Comparison of ENCODE assay signal across 10 cellular contexts in genomic region chr21:44868707-44869106, GRCh38. TPM values are rescaled to one million over a fixed set of nuclear protein-coding genes. Genes with fewer than 3 reads are reported as not detected.
DNase-seq lines count a peak whose midpoint lies in the region; ATAC-seq and TF ChIP-seq lines count a peak whose summit lies in the region.
"Had no signal": no experiment of that assay in that cellular context is flagged by ENCODE, and none has a peak within 500 bp of the region (broad histone marks: within the 10 kb centered on the region; RNA-seq: fewer than 3 reads in every experiment).

No MANE protein-coding gene starts in this region.

- peak; percentile 47 for DNase-seq in cardiac septum (ENCODE audit: low spot score)
- DNase-seq in Right ventricle myocardium inferior (ENCODE audit: missing footprints), result no peak
- no peak for DNase-seq in breast epithelium (ENCODE audit: low spot score in 2 of 2)
- DNase-seq in naive thymus-derived CD8-positive, alpha-beta T cell, result no peak
- no peak for DNase-seq in vagina (ENCODE audit: extremely low spot score in 2 of 2)
- DNase-seq in NCI-H524 treated with DMSO at 0.1 percent for 48 hours (lab: John Stamatoyannopoulos, UW), result no peak
- DNase-seq: NCI-H187, SJCRH30 had no signal

- peaks cover 53 to 89% (median 81%) of the 10 kb centered on the region in 4 donors for H3K4me1 Mint-ChIP-seq in naive thymus-derived CD8-positive, alpha-beta T cell

- H3K4me3 ChIP-seq in breast epithelium (no peak overlapping the region), vagina (no peak overlapping the region)
- H3K4me3 ChIP-seq: SJCRH30 had no signal

- no peak for TF ChIP-seq POLR2A in breast epithelium (IDR thresholded peaks at IDR 0.05)
- TF ChIP-seq POLR2A in vagina (IDR thresholded peaks at IDR 0.05), result no peak

- peak overlapping the region; percentile 86 to 97 (median 93) for H3K27ac Mint-ChIP-seq in naive thymus-derived CD8-positive, alpha-beta T cell

- no peaks in the 10 kb centered on the region for H3K27me3 ChIP-seq in breast epithelium
- no peaks in the 10 kb centered on the region for H3K27me3 ChIP-seq in vagina
- H3K27me3 ChIP-seq: SJCRH30 had no signal

- peak overlapping the region; percentile 47 to 88 (median 79) for H3K4me3 Mint-ChIP-seq in naive thymus-derived CD8-positive, alpha-beta T cell

- peak overlapping the region; percentile 91 for H3K27ac ChIP-seq in breast epithelium
- H3K27ac ChIP-seq in vagina, result peak overlapping the region; percentile 1

- POLR2A ChIA-PET in naive thymus-derived CD8-positive, alpha-beta T cell (lab: Charles Lee), result no interaction called here

- TF ChIP-seq CTCF in breast epithelium (IDR thresholded peaks at IDR 0.05) (no peak), vagina (IDR thresholded peaks at IDR 0.05) (no peak)

- H3K27me3 Mint-ChIP-seq in naive thymus-derived CD8-positive, alpha-beta T cell, result peaks cover 0 to 1% (median 0%) of the 10 kb centered on the region in 5 donors

- peaks cover 0 to 18% (median 3%) of the 10 kb centered on the region in 3 donors for H3K36me3 Mint-ChIP-seq in naive thymus-derived CD8-positive, alpha-beta T cell

- H3K4me1 ChIP-seq in breast epithelium, result peaks cover 19 to 55% of the 10 kb centered on the region in 2 donors
- peaks cover 69% of the 10 kb centered on the region for H3K4me1 ChIP-seq in vagina

- intact Hi-C loops in cardiac septum (cut with DNase I), result loop anchor here (2.0 kb wide), 1 partner anchor 18 kb away; no protein-coding TSS in a partner anchor
- intact Hi-C loops in Right ventricle myocardium inferior (cut with DNase I), result no loop called here
- intact Hi-C loops in breast epithelium (cut with DNase I; ENCODE audit: low total_unique reads), result loop anchor here (10.0 kb wide), 1 partner anchor 676 kb away; the partner anchor contains the start of gene SLC19A1
- intact Hi-C loops in vagina (cut with DNase I), result no loop called here

- H3K9me3 ChIP-seq in breast epithelium (no peaks in the 10 kb centered on the region), vagina (no peaks in the 10 kb centered on the region)
- H3K9me3 ChIP-seq: SJCRH30 had no signal

- H3K9me3 Mint-ChIP-seq in naive thymus-derived CD8-positive, alpha-beta T cell, result no peaks in the 10 kb centered on the region

- H3K36me3 ChIP-seq in breast epithelium (no peaks in the 10 kb centered on the region), vagina (peaks cover 0 to 19% of the 10 kb centered on the region in 2 donors)

- ATAC-seq in Right ventricle myocardium inferior (no peak), HG03196 (IDR thresholded peaks at IDR 0.05; ENCODE audit: unreplicated experiment) (no peak), HG03460 (IDR thresholded peaks at IDR 0.05; ENCODE audit: unreplicated experiment) (no peak)
- ATAC-seq in naive thymus-derived CD8-positive, alpha-beta T cell, result no peak

RNA-seq across cellular contexts. Expression of gene PTTG1IP, which starts 4.8 kb away (rescaled TPM):
- 194 TPM for total RNA-seq in cardiac septum
- total RNA-seq in Right ventricle myocardium inferior, result 160 TPM
- total RNA-seq in breast epithelium, result 100 to 1,000 TPM; 187 to 351 (median 272) TPM
- 10 to 100 TPM; 62.0 to 68.7 TPM for total RNA-seq in naive thymus-derived CD8-positive, alpha-beta T cell
- polyA plus RNA-seq in naive thymus-derived CD8-positive, alpha-beta T cell, result 10 to 100 TPM; 42.4 to 54.1 (median 44.3) TPM
- 165 TPM for total RNA-seq in vagina

RNA-seq across cellular contexts. Expression of gene SUMO3, which starts 50.8 kb away (rescaled TPM):
- 66.0 TPM for total RNA-seq in cardiac septum
- 73.9 TPM for total RNA-seq in Right ventricle myocardium inferior
- 10 to 100 TPM; 64.2 to 64.8 (median 64.4) TPM for total RNA-seq in breast epithelium
- total RNA-seq in naive thymus-derived CD8-positive, alpha-beta T cell, result 10 to 100 TPM; 50.2 to 54.6 TPM
- 10 to 100 TPM; 82.8 to 94.1 (median 86.7) TPM for polyA plus RNA-seq in naive thymus-derived CD8-positive, alpha-beta T cell
- 70.0 TPM for total RNA-seq in vagina

RNA-seq across cellular contexts. Expression of gene ITGB2, which starts 52.0 kb away (rescaled TPM):
- total RNA-seq in cardiac septum (11.5 TPM), Right ventricle myocardium inferior (36.7 TPM), breast epithelium (100 to 1,000 TPM in 1 of 3 donors, 10 to 100 TPM in 2; 19.7 to 242 (median 92.8) TPM), vagina (35.1 TPM)
- 100 to 1,000 TPM; 177 to 180 TPM for total RNA-seq in naive thymus-derived CD8-positive, alpha-beta T cell
- polyA plus RNA-seq in naive thymus-derived CD8-positive, alpha-beta T cell, result 100 to 1,000 TPM; 423 to 549 (median 524) TPM

Comparison
In these comparisons a context has a peak if more than half of its experiments do, and no peak if none do; other contexts are left out.
1. intact Hi-C loops: an anchor here in cardiac septum (2.0 kb wide) and breast epithelium (10.0 kb wide); none called in Right ventricle myocardium inferior and vagina.